In genomic region chrY:19056138-19056469, GRCh38 we compare ENCODE assay signal across 24 cellular contexts.
"Had no signal": no experiment of that assay in that cellular context is flagged by ENCODE, and none has a peak within 500 bp of the region (broad histone marks: within the 10 kb centered on the region; RNA-seq: fewer than 3 reads in every experiment).

No MANE protein-coding gene starts in this region.

- H3K27ac Mint-ChIP-seq: memory B cell, natural killer cell, type B pancreatic cell had no signal

- H3K9me3 Mint-ChIP-seq: memory B cell, natural killer cell, type B pancreatic cell had no signal

- H3K27ac ChIP-seq: dorsolateral prefrontal cortex, esophagus muscularis mucosa, hepatocyte, ovary, stomach, thyroid gland had no signal

- H3K36me3 ChIP-seq: esophagus muscularis mucosa, ovary, stomach, thyroid gland had no signal

- H3K27me3 Mint-ChIP-seq: memory B cell, type B pancreatic cell had no signal

- H3K4me3 ChIP-seq: dorsolateral prefrontal cortex, esophagus muscularis mucosa, hepatocyte, lung, ovary, smooth muscle cell, stomach, thyroid gland had no signal

- ATAC-seq: left colon, natural killer cell, sciatic nerve had no signal

- H3K36me3 Mint-ChIP-seq: memory B cell, natural killer cell, type B pancreatic cell had no signal

- H3K4me3 Mint-ChIP-seq: memory B cell, natural killer cell, type B pancreatic cell had no signal

- H3K4me1 ChIP-seq: esophagus muscularis mucosa, stomach, thyroid gland had no signal

- H3K9me3 ChIP-seq: esophagus muscularis mucosa, ovary, stomach, thyroid gland had no signal

- H3K4me1 Mint-ChIP-seq: memory B cell, natural killer cell had no signal

- H3K27me3 ChIP-seq: dorsolateral prefrontal cortex, esophagus muscularis mucosa, hepatocyte, ovary, stomach, thyroid gland had no signal

- DNase-seq: central memory CD4-positive, alpha-beta T cell; dorsolateral prefrontal cortex; effector CD4-positive, alpha-beta T cell; foreskin melanocyte; left colon; natural killer cell; occipital lobe; ovary; posterior cingulate gyrus; retina; stimulated activated CD4-positive, alpha-beta T cell treated with anti-CD3 and anti-CD28 coated beads, Interleukin-12 subunit alpha, Interleukin-12 subunit beta, amount 100 ng/mL, for 4 hours; stimulated activated CD4-positive, alpha-beta T cell treated with anti-CD3 and anti-CD28 coated beads, Interleukin-1b, Interleukin-23, amount 100 ng/mL, for 48 hours; stimulated activated CD4-positive, alpha-beta T cell treated with anti-CD3 and anti-CD28 coated beads, Interleukin-4, amount 100 ng/mL, for 1 hour; stimulated activated CD8-positive, alpha-beta memory T cell treated with anti-CD3 and anti-CD28 coated beads, Interleukin-4, amount 100 ng/mL, for 48 hours; stimulated activated naive CD4-positive, alpha-beta T cell treated with Interleukin-2 at 50 U/mL for 16 hours; stomach had no signal
